Comparison of ENCODE assay signal across 8 cellular contexts in the genomic region with DNA sequence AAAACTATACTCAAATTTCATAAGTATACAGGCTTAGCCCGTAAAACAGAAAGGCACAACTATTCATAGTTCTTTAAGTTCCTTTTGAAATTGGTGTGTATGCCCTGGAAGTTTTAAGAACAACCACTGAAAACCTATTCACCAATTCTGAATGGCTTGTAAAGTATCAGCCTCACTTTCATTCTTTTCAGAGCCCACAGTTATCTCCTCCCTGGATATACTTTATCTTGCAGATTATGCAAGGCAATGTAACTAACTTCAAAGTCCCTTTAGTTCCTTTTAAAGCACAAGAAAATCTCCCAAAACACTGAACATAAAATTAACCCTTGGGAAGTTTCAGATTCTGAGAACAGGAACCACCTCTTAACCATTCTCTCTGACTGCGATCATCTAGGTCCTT. TPM values are rescaled to one million over a fixed set of nuclear protein-coding genes. Genes with fewer than 3 reads are reported as not detected.
A peak's percentile ranks its signal among the peaks of the same experiment; 100 is the strongest.
DNase-seq lines count a peak whose midpoint lies in the region; ATAC-seq and TF ChIP-seq lines count a peak whose summit lies in the region.

No MANE protein-coding gene starts in this region.

- peak overlapping the region; percentile 76 to 100 for H3K4me3 ChIP-seq in HCT116 (replicated peaks in 1 of 2; ENCODE audit: low read depth in 1 of 2, low read length in 2 of 2)
- peak overlapping the region; percentile 58 for H3K4me3 ChIP-seq in hepatocyte
- peak overlapping the region; percentile 99 for H3K4me3 ChIP-seq in smooth muscle cell

- WGBS in hepatocyte (ENCODE audit: low lambda C conversion rate, missing lambda C conversion rate) = 17% methylated on average over 2 of the region's 2 CpGs
- WGBS in smooth muscle cell (ENCODE audit: low lambda C conversion rate) = 18% methylated on average over 2 of the region's 2 CpGs

- CTCF ChIA-PET in HCT116 (lab: Charles Lee) = no interaction called here
- CTCF ChIA-PET in WTC11 (lab: Charles Lee) = no interaction called here

- no peaks in the 10 kb centered on the region for H3K27me3 ChIP-seq in HCT116 (ENCODE audit: insufficient read depth, low read length)
- H3K27me3 ChIP-seq in hepatocyte = no peaks in the 10 kb centered on the region
- no peaks in the 10 kb centered on the region for H3K27me3 ChIP-seq in smooth muscle cell (ENCODE audit: low read depth)

- DNase-seq in HCT116 (ENCODE audit: low read depth, low spot score) (no peak), WTC11 (ENCODE audit: low spot score) (no peak), hepatocyte (ENCODE audit: low spot score) (no peak), smooth muscle cell (lab: John Stamatoyannopoulos, UW; ENCODE audit: unreplicated experiment) (no peak), NCI-H1092 treated with DMSO at 0.1 percent for 48 hours (lab: John Stamatoyannopoulos, UW) (no peak)

- H3K4me1 ChIP-seq in HCT116 (ENCODE audit: control insufficient read depth in 1 of 2, insufficient read depth in 2 of 2, low read length in 2 of 2) (peaks cover 3 to 32% of the 10 kb centered on the region in 2 experiments; a peak in 3 of 4 replicates), hepatocyte (ENCODE audit: insufficient read depth) (peaks cover 9% of the 10 kb centered on the region), smooth muscle cell (ENCODE audit: low read depth) (peaks cover 17% of the 10 kb centered on the region)

- no peak for TF ChIP-seq CTCF in HCT116 (IDR thresholded peaks at IDR 0.05 in 2 of 3, conservative IDR thresholded peaks at IDR 0.05 in 1 of 3; ENCODE audit: borderline replicate concordance in 1 of 3, insufficient read depth in 1 of 3, low read depth in 2 of 3, low read length in 2 of 3)
- no peak for TF ChIP-seq CTCF in WTC11 (IDR thresholded peaks at IDR 0.05)
- TF ChIP-seq CTCF in hepatocyte (IDR thresholded peaks at IDR 0.05; ENCODE audit: poor library complexity) = no peak
- TF ChIP-seq CTCF in smooth muscle cell (IDR thresholded peaks at IDR 0.05; ENCODE audit: borderline replicate concordance, insufficient read depth, poor library complexity, severe bottlenecking) = no peak

- TF ChIP-seq POLR2A in HCT116 (IDR thresholded peaks at IDR 0.05; ENCODE audit: borderline replicate concordance, extremely low read depth, insufficient read depth, insufficient read length) = no peak

- H3K9me2 ChIP-seq in HCT116 (ENCODE audit: insufficient read depth) (no peaks in the 10 kb centered on the region), hepatocyte (replicated peaks; ENCODE audit: insufficient read depth) (no peaks in the 10 kb centered on the region)

- H3K4me1 Mint-ChIP-seq in WTC11 = peaks cover 67% of the 10 kb centered on the region

- H3K9me3 Mint-ChIP-seq in WTC11 = no peaks in the 10 kb centered on the region

- H3K79me2 ChIP-seq in HCT116 (ENCODE audit: insufficient read depth, low read length) = peaks cover 51% of the 10 kb centered on the region
- peaks cover 42% of the 10 kb centered on the region for H3K79me2 ChIP-seq in hepatocyte
- peaks cover 52% of the 10 kb centered on the region for H3K79me2 ChIP-seq in smooth muscle cell (ENCODE audit: low read depth)

- no peaks in the 10 kb centered on the region; the same call in 1 of the 2 replicates for H3K27me3 Mint-ChIP-seq in WTC11 (ENCODE audit: low read depth)

- no peaks in the 10 kb centered on the region for H3K36me3 ChIP-seq in HCT116 (ENCODE audit: control insufficient read depth in 1 of 2, insufficient read depth in 2 of 2, low read length in 2 of 2)
- no peaks in the 10 kb centered on the region for H3K36me3 ChIP-seq in hepatocyte (replicated peaks; ENCODE audit: insufficient read depth, low read depth)
- H3K36me3 ChIP-seq in smooth muscle cell (ENCODE audit: low read depth) = no peaks in the 10 kb centered on the region

- H3K27ac ChIP-seq in HCT116 (ENCODE audit: low read depth, low read length) (no peak overlapping the region), hepatocyte (peak overlapping the region; percentile 96), smooth muscle cell (ENCODE audit: low read depth) (peak overlapping the region; percentile 81)

- intact Hi-C loops in HCT116 (cut with micrococcal nuclease) = no loop called here

- H2AFZ ChIP-seq in HCT116 (ENCODE audit: low read depth, low read length, poor library complexity, severe bottlenecking) (no peak overlapping the region), hepatocyte (peak overlapping the region; percentile 83), smooth muscle cell (ENCODE audit: low read depth) (peak overlapping the region; percentile 92)

- H3K4me2 ChIP-seq in HCT116 (ENCODE audit: low read length) = peak overlapping the region; percentile 99
- H3K4me2 ChIP-seq in hepatocyte = peak overlapping the region; percentile 80
- peak overlapping the region; percentile 99 for H3K4me2 ChIP-seq in smooth muscle cell

- POLR2A ChIA-PET in HCT116 (lab: Charles Lee) = no interaction called here
- POLR2A ChIA-PET in WTC11 (lab: Charles Lee) = no interaction called here

- H3K9me3 ChIP-seq in HCT116 (ENCODE audit: control insufficient read depth in 1 of 2, insufficient read depth in 1 of 2, low read depth in 1 of 2, low read length in 2 of 2) (no peaks in the 10 kb centered on the region), hepatocyte (ENCODE audit: low read depth) (no peaks in the 10 kb centered on the region), smooth muscle cell (replicated peaks; ENCODE audit: low read depth) (no peaks in the 10 kb centered on the region)

- H3K9ac ChIP-seq in HCT116 (ENCODE audit: low read length) = peak overlapping the region; percentile 80
- H3K9ac ChIP-seq in smooth muscle cell (ENCODE audit: low read depth) = peak overlapping the region; percentile 85

- H3K36me3 Mint-ChIP-seq in WTC11 = no peaks in the 10 kb centered on the region

- H3K27ac Mint-ChIP-seq in WTC11 = peak overlapping the region; percentile 95

- RAD21 ChIA-PET in HCT116 (lab: Charles Lee; ENCODE audit: low non-redundant PET in 1 of 2, low total read pairs in 2 of 2, uncharacterized antibody in 2 of 2, unreplicated experiment in 2 of 2) = no interaction called here

- TSS peak; percentile 50 for BruUV-seq in HCT116 (replicated peaks; lab: Mats Ljungman, UMichigan)

- H3F3A ChIP-seq in smooth muscle cell (ENCODE audit: low read depth) = no peaks in the 10 kb centered on the region

- no peak for ATAC-seq in HCT116
- ATAC-seq in WTC11 = no peak
- no peak for ATAC-seq in GM18520 (IDR thresholded peaks at IDR 0.05; ENCODE audit: unreplicated experiment)
- ATAC-seq in GM18870 (IDR thresholded peaks at IDR 0.05; ENCODE audit: unreplicated experiment) = no peak
- no peak for ATAC-seq in GM21619 (IDR thresholded peaks at IDR 0.05; ENCODE audit: unreplicated experiment)

- H3K4me3 Mint-ChIP-seq in WTC11 = peak overlapping the region; percentile 94

- no peak for TF ChIP-seq RAD21 in HCT116 (IDR thresholded peaks at IDR 0.05; ENCODE audit: low read depth)

- H4K20me1 ChIP-seq in HCT116 (ENCODE audit: insufficient read depth) (no peaks in the 10 kb centered on the region), hepatocyte (ENCODE audit: insufficient read depth, poor library complexity, severe bottlenecking) (no peaks in the 10 kb centered on the region), smooth muscle cell (ENCODE audit: low read depth) (peaks cover 33% of the 10 kb centered on the region)

TF ChIP-seq in HCT116, 20 proteins besides CTCF, POLR2A, EP300 and RAD21:
- TF ChIP-seq CEBPB (IDR thresholded peaks at IDR 0.05; ENCODE audit: low read depth) (no peak), YY1 (IDR thresholded peaks at IDR 0.05; ENCODE audit: extremely low read depth, insufficient replicate concordance, low read depth, low read length) (no peak), EGR1 (IDR thresholded peaks at IDR 0.05; ENCODE audit: low read depth) (no peak), ZNF274 (IDR thresholded peaks at IDR 0.05; ENCODE audit: low read depth, low read length) (no peak), TCF7L2 (IDR thresholded peaks at IDR 0.05; ENCODE audit: borderline replicate concordance, extremely low read depth, insufficient read depth, insufficient read length) (no peak), FOSL1 (IDR thresholded peaks at IDR 0.05; ENCODE audit: low read depth) (no peak)
- TF ChIP-seq, protein P1, sequence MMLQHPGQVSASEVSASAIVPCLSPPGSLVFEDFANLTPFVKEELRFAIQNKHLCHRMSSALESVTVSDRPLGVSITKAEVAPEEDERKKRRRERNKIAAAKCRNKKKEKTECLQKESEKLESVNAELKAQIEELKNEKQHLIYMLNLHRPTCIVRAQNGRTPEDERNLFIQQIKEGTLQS (IDR thresholded peaks at IDR 0.05) = no peak

TF ChIP-seq in WTC11, 78 proteins besides CTCF, POLR2A, EP300 and RAD21 (continues in another document):
- TF ChIP-seq CBFB (CRISPR knock-in tag; IDR thresholded peaks at IDR 0.05; ENCODE audit: low read depth) = no peak
- TF ChIP-seq, protein P2, sequence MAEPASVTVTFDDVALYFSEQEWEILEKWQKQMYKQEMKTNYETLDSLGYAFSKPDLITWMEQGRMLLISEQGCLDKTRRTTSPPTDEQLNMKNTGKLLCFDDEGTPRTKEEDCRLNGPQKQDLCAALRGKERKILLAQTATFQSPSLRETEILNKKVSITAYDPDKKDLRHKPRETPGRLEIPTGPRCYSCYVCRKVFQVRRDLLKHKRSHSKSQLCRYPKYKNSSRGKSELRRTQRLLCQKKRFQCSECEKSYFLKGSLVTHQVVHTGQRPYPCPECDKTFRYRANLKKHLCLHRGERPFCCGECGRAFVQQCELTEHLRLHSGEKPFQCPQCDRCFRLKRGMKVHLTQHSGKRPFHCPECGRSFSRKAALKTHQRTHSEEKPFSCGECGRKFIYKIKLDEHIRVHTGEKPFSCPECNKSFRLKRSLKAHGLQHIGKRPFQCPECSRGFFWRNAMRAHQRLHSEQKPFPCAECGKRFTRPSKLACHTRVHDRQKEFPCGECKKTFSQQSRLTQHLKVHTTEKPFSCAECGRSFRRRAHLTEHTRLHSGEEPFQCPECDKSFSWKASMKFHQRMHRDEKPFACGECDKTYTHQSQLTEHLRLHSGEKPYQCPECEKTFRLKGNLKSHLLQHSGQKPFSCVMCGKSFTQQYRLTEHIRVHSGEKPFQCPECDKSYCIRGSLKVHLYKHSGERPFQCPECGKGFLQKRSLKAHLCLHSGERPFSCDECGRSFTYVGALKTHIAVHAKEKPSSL (CRISPR knock-in tag; conservative IDR thresholded peaks at IDR 0.05) = no peak
- TF ChIP-seq, protein P3, sequence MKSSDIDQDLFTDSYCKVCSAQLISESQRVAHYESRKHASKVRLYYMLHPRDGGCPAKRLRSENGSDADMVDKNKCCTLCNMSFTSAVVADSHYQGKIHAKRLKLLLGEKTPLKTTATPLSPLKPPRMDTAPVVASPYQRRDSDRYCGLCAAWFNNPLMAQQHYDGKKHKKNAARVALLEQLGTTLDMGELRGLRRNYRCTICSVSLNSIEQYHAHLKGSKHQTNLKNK (CRISPR knock-in tag; IDR thresholded peaks at IDR 0.05) = no peak
- TF ChIP-seq, protein P1 (CRISPR knock-in tag; conservative IDR thresholded peaks at IDR 0.05) = no peak

RNA-seq across cellular contexts. Expression of a gene that starts 1.1 kb away (rescaled TPM):
- 26.4 TPM for total RNA-seq in HCT116 (2021; ENCODE audit: unreplicated experiment)
- polyA plus RNA-seq in HCT116 (2012) = 8.8 and 10.1 TPM in 2 replicates
- 31.1 to 34.7 TPM (median 31.3 TPM) in 3 replicates for total RNA-seq in WTC11 (2021)
- 13.9 and 14.1 TPM in 2 replicates for total RNA-seq in hepatocyte
- polyA plus RNA-seq in hepatocyte = 4.4 TPM in 2 replicates
- 17.4 and 19.6 TPM in 2 replicates for total RNA-seq in smooth muscle cell
- 4.6 and 8.1 TPM in 2 replicates for polyA plus RNA-seq in smooth muscle cell
